ENCODE assay signal across 9 cellular contexts in genomic region chr3:16824085-16824696, GRCh38.
DNase-seq lines count a peak whose midpoint lies in the region; ATAC-seq, FAIRE-seq and TF ChIP-seq lines count a peak whose summit lies in the region.
"Had no signal": no experiment of that assay in that cellular context is flagged by ENCODE, and none has a peak within 500 bp of the region (broad histone marks: within the 10 kb centered on the region; RNA-seq: fewer than 3 reads in every experiment).

No MANE protein-coding gene starts in this region.

- TF ChIP-seq POLR2A in GM12878 (IDR thresholded peaks at IDR 0.05; ENCODE audit: low read depth, low read length): no peak

- BruUV-seq in GM12878 (replicated peaks; lab: Mats Ljungman, UMichigan): no TSS peak

- TF ChIP-seq CTCF in GM12878 (IDR thresholded peaks at IDR 0.05 in 2 of 3, conservative IDR thresholded peaks at IDR 0.05 in 1 of 3; ENCODE audit: control insufficient read depth in 2 of 3, extremely low read depth in 1 of 3, insufficient read depth in 1 of 3, low read depth in 3 of 3, low read length in 3 of 3): no peak
- TF ChIP-seq CTCF in omental fat pad (IDR thresholded peaks at IDR 0.05): no peak
- TF ChIP-seq CTCF in GM13976 (IDR thresholded peaks at IDR 0.05; ENCODE audit: borderline replicate concordance, control extremely low read depth, extremely low read depth, insufficient read depth, missing control alignments): no peak

- no peak overlapping the region for H3K27ac ChIP-seq in GM12878 (ENCODE audit: control insufficient read depth, insufficient read depth)

- peak; percentile 49 for FAIRE-seq in GM12878 (lab: Jason Lieb, UNC)

- 33% methylated on average over 4 of the region's 4 CpGs for WGBS in GM12878 (ENCODE audit: insufficient coverage, insufficient replicate concordance, low lambda C conversion rate, missing lambda C conversion rate)

- RAD21 ChIA-PET in GM12878 (lab: Charles Lee; ENCODE audit: unreplicated experiment): no interaction called here

- ATAC-seq in GM18519 (IDR thresholded peaks at IDR 0.05; ENCODE audit: low FRiP score, unreplicated experiment) (peak; percentile 69), GM21447 (IDR thresholded peaks at IDR 0.05; ENCODE audit: unreplicated experiment) (peak; percentile 91), HG03439 (IDR thresholded peaks at IDR 0.05; ENCODE audit: unreplicated experiment) (peak; percentile 65), GM12878 (peak; percentile 76), omental fat pad (ENCODE audit: low FRiP score) (no peak)

- H3K9me3 ChIP-seq in GM12878 (replicated peaks; ENCODE audit: control insufficient read depth, insufficient read depth, low read length): no peaks in the 10 kb centered on the region; the same call in 2 of the 3 replicates

- H3K4me1 ChIP-seq in GM12878 (ENCODE audit: control insufficient read depth, insufficient read depth, low read length): peaks cover 12% of the 10 kb centered on the region

- intact Hi-C loops in GM12878 (cut with micrococcal nuclease; ENCODE audit: unreplicated experiment): loop anchor here (10.0 kb wide), 1 partner anchor 529 kb away; no protein-coding TSS in a partner anchor

- SMC1A ChIA-PET in GM12878 (lab: Charles Lee; ENCODE audit: uncharacterized antibody, unreplicated experiment): interaction anchor here (2.7 kb wide), 1 partner anchor 14 kb away, joined by 8 read pairs; no protein-coding TSS in a partner anchor

- no peak overlapping the region for H3K4me3 ChIP-seq in GM12878

- no peak for TF ChIP-seq EP300 in GM12878 (IDR thresholded peaks at IDR 0.05; ENCODE audit: borderline replicate concordance in 1 of 2, control insufficient read depth in 1 of 2, low read depth in 2 of 2, low read length in 2 of 2)

- H3K36me3 ChIP-seq in GM12878 (ENCODE audit: control insufficient read depth in 2 of 2, insufficient read depth in 2 of 2, low read length in 1 of 2): no peaks in the 10 kb centered on the region

- H3K79me2 ChIP-seq in GM12878 (ENCODE audit: control insufficient read depth, insufficient read depth, low read length): no peaks in the 10 kb centered on the region

- DNase-seq in GM12878 (ENCODE audit: low read depth, low spot score) (peak; percentile 71), omental fat pad (ENCODE audit: low spot score) (no peak), GM13976 (ENCODE audit: low spot score) (no peak), SW 1271 (lab: John Stamatoyannopoulos, UW) (no peak), NCI-H1092 treated with DMSO at 0.1 percent for 48 hours (lab: John Stamatoyannopoulos, UW) (no peak)
- DNase-seq: effector CD8-positive, alpha-beta T cell had no signal

- CTCF ChIA-PET in GM12878 (lab: Yijun Ruan, JAX): no interaction called here

- H3K9ac ChIP-seq in GM12878 (ENCODE audit: control insufficient read depth, insufficient read depth, low read length): no peak overlapping the region

- in situ Hi-C loops in GM12878 (cut with MboI) (no loop called here), GM13976 (cut with MboI; ENCODE audit: low sequenced_read_pairs, unreplicated experiment) (no loop called here)

- TF ChIP-seq RAD21 in GM12878 (IDR thresholded peaks at IDR 0.05; ENCODE audit: insufficient read depth, low read depth, low read length): no peak

- no peaks in the 10 kb centered on the region for H3K27me3 ChIP-seq in GM12878 (replicated peaks in 1 of 2; ENCODE audit: control insufficient read depth in 2 of 2, insufficient read depth in 2 of 2, low read length in 1 of 2)

- POLR2A ChIA-PET in GM12878 (lab: Charles Lee): interaction anchor here (0.6 kb wide), 1 partner anchor 556 kb away, joined by 3 read pairs; no protein-coding TSS in a partner anchor

- no peaks in the 10 kb centered on the region for H4K20me1 ChIP-seq in GM12878 (ENCODE audit: control insufficient read depth, insufficient read depth)

- H2AFZ ChIP-seq in GM12878 (ENCODE audit: control insufficient read depth, low read depth, low read length): no peak overlapping the region; the same call in 1 of the 2 replicates

- H3K4me2 ChIP-seq in GM12878 (ENCODE audit: control insufficient read depth, insufficient read depth): peak overlapping the region; percentile 74

TF ChIP-seq in GM12878, 131 proteins besides CTCF, POLR2A, EP300 and RAD21 (continues in another document):
- no peak for TF ChIP-seq TBL1XR1 (IDR thresholded peaks at IDR 0.05; ENCODE audit: low read depth, low read length)
- no peak for TF ChIP-seq HDAC6 (IDR thresholded peaks at IDR 0.05; ENCODE audit: unreplicated experiment)
- no peak for TF ChIP-seq CEBPB (IDR thresholded peaks at IDR 0.05; ENCODE audit: borderline replicate concordance in 1 of 2, low read depth in 2 of 2, low read length in 2 of 2)
- no peak for TF ChIP-seq NR2F1 (conservative IDR thresholded peaks at IDR 0.05)
- TF ChIP-seq REST (IDR thresholded peaks at IDR 0.05; ENCODE audit: low read depth, low read length): no peak
- no peak for TF ChIP-seq EED (IDR thresholded peaks at IDR 0.05; ENCODE audit: low read depth)
- TF ChIP-seq MTA3 (IDR thresholded peaks at IDR 0.05; ENCODE audit: borderline replicate concordance, low read length): peak; percentile 72; the same call in 1 of the 2 replicates
- no peak for TF ChIP-seq SPI1 (IDR thresholded peaks at IDR 0.05; ENCODE audit: borderline replicate concordance, insufficient read depth, low read depth, low read length)
- no peak for TF ChIP-seq NFXL1 (IDR thresholded peaks at IDR 0.05; ENCODE audit: borderline replicate concordance)
- TF ChIP-seq SRF (IDR thresholded peaks at IDR 0.05; ENCODE audit: low read depth in 2 of 2, low read length in 2 of 2): no peak
- peak in 1 of 2 experiments; percentile 59; a peak in 1 of 3 replicates for TF ChIP-seq EGR1 (IDR thresholded peaks at IDR 0.05; ENCODE audit: borderline replicate concordance in 1 of 2, low read depth in 2 of 2, low read length in 2 of 2)
- TF ChIP-seq BCL11A (IDR thresholded peaks at IDR 0.05; ENCODE audit: low read depth, low read length): 0 out of 2 replicates have a peak, but pooled peaks have one; percentile 29
- TF ChIP-seq MEF2A (IDR thresholded peaks at IDR 0.05; ENCODE audit: insufficient read depth, low read depth, low read length): 0 out of 2 replicates have a peak, but pooled peaks have one; percentile 37
- TF ChIP-seq SIX5 (IDR thresholded peaks at IDR 0.05; ENCODE audit: low read depth, low read length, severe bottlenecking): no peak
- TF ChIP-seq, protein P1, sequence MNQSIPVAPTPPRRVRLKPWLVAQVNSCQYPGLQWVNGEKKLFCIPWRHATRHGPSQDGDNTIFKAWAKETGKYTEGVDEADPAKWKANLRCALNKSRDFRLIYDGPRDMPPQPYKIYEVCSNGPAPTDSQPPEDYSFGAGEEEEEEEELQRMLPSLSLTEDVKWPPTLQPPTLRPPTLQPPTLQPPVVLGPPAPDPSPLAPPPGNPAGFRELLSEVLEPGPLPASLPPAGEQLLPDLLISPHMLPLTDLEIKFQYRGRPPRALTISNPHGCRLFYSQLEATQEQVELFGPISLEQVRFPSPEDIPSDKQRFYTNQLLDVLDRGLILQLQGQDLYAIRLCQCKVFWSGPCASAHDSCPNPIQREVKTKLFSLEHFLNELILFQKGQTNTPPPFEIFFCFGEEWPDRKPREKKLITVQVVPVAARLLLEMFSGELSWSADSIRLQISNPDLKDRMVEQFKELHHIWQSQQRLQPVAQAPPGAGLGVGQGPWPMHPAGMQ (IDR thresholded peaks at IDR 0.05; ENCODE audit: borderline replicate concordance): no peak
- TF ChIP-seq MTA2 (IDR thresholded peaks at IDR 0.05; ENCODE audit: low read depth): no peak
- TF ChIP-seq CBX3 (IDR thresholded peaks at IDR 0.05; ENCODE audit: borderline replicate concordance, low read depth): no peak
- TF ChIP-seq, protein P2, sequence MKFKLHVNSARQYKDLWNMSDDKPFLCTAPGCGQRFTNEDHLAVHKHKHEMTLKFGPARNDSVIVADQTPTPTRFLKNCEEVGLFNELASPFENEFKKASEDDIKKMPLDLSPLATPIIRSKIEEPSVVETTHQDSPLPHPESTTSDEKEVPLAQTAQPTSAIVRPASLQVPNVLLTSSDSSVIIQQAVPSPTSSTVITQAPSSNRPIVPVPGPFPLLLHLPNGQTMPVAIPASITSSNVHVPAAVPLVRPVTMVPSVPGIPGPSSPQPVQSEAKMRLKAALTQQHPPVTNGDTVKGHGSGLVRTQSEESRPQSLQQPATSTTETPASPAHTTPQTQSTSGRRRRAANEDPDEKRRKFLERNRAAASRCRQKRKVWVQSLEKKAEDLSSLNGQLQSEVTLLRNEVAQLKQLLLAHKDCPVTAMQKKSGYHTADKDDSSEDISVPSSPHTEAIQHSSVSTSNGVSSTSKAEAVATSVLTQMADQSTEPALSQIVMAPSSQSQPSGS (IDR thresholded peaks at IDR 0.05; ENCODE audit: low read length): peak; percentile 58; the same call in 1 of the 2 replicates
- TF ChIP-seq STAT1 (conservative IDR thresholded peaks at IDR 0.05): no peak
- no peak for TF ChIP-seq SUZ12 (IDR thresholded peaks at IDR 0.05; ENCODE audit: unreplicated experiment)
- no peak for TF ChIP-seq NBN (IDR thresholded peaks at IDR 0.05)
- TF ChIP-seq CBX5 (IDR thresholded peaks at IDR 0.05; ENCODE audit: low read depth): no peak
- peak; percentile 91 for TF ChIP-seq RUNX3 (IDR thresholded peaks at IDR 0.05; ENCODE audit: low read length)
